14 cellular contexts compared by ENCODE assay signal in the genomic region with DNA sequence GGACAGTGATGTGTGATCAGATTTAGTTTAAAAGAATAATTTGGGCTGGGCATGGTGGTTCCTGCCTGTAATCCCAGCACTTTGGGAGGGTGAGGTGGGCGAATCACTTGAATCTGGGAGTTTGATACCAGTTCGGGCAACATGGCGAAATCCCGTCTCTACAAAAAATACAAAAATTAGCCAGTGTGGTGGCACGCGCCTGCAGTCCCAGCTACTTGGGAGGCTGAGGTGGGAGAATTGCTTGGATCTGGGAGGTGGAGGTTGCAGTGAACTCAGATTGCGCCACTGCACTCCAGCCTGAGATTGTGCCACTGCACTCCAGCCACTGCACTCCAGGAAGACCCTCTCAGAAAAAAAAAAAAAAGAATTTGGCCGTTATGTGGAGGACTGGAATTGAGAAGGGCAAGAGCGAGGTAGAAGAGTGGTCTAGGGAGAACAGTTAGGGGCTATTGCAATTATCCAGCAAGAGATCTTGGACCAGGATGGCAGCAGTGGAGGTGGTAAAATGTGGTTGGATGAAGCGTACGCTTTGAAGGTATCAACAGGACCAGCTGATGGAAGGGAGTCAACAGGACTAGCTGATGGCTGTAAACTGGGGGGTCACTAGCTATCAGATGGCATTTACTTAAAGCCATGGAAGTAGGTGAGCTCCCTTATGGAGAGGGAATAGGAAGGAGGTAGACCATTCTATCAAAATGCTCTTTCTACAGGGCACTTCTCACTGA. TPM values are rescaled to one million over a fixed set of nuclear protein-coding genes. Genes with fewer than 3 reads are reported as not detected.
DNase-seq lines count a peak whose midpoint lies in the region; ATAC-seq, FAIRE-seq and TF ChIP-seq lines count a peak whose summit lies in the region.
"Had no signal": no experiment of that assay in that cellular context is flagged by ENCODE, and none has a peak within 500 bp of the region (broad histone marks: within the 10 kb centered on the region; RNA-seq: fewer than 3 reads in every experiment).

No MANE protein-coding gene starts in this region.

- no peaks in the 10 kb centered on the region for H3K9me3 Mint-ChIP-seq in activated CD4-positive, alpha-beta T cell treated with anti-CD3 and anti-CD28 coated beads for 36 hours (ENCODE audit: low read depth)

- no peak for FAIRE-seq in RCC 7860 (lab: Jason Lieb, UNC)
- FAIRE-seq: A549 had no signal

- H3K27me3 Mint-ChIP-seq in activated CD4-positive, alpha-beta T cell treated with anti-CD3 and anti-CD28 coated beads for 36 hours: no peaks in the 10 kb centered on the region

- intact Hi-C loops in activated CD4-positive, alpha-beta T cell treated with anti-CD3 and anti-CD28 coated beads for 36 hours (cut with DNase I, micrococcal nuclease): loop anchor here in 1 of 2 experiments (2.0 kb wide), 1 partner anchor 17 kb away; a partner anchor contains a TSS
- intact Hi-C loops in esophagus muscularis mucosa (cut with DNase I): no loop called here
- intact Hi-C loops in sigmoid colon (cut with DNase I): loop anchor here (2.0 kb wide), 1 partner anchor 17 kb away; a partner anchor contains a TSS
- intact Hi-C loops in breast epithelium (cut with DNase I; ENCODE audit: low total_unique reads): no loop called here

- H3K36me3 Mint-ChIP-seq in activated CD4-positive, alpha-beta T cell treated with anti-CD3 and anti-CD28 coated beads for 36 hours (ENCODE audit: low read depth): peaks cover 26% of the 10 kb centered on the region

- TF ChIP-seq EP300 in esophagus muscularis mucosa (IDR thresholded peaks at IDR 0.05) (no peak), sigmoid colon (IDR thresholded peaks at IDR 0.05) (no peak)

- WGBS in esophagus muscularis mucosa: 97% methylated on average over 11 of the region's 11 CpGs
- 96% methylated on average over 11 of the region's 11 CpGs for WGBS in sigmoid colon, 2 donors

- H3K4me3 ChIP-seq in esophagus muscularis mucosa: no peak overlapping the region
- H3K4me3 ChIP-seq in sigmoid colon: no peak overlapping the region
- H3K4me3 ChIP-seq in breast epithelium: no peak overlapping the region

- peaks cover 24 to 45% (median 42%) of the 10 kb centered on the region in 4 donors for H3K4me1 ChIP-seq in esophagus muscularis mucosa
- H3K4me1 ChIP-seq in sigmoid colon: peaks cover 0 to 31% (median 29%) of the 10 kb centered on the region in 4 donors
- H3K4me1 ChIP-seq in breast epithelium: no peaks in the 10 kb centered on the region

- H3K27ac ChIP-seq in RWPE1: peak overlapping the region; percentile 94
- peak overlapping the region in 3 of 4 donors; percentile 89 to 96 (median 91) for H3K27ac ChIP-seq in esophagus muscularis mucosa (replicated peaks in 1 of 4)
- H3K27ac ChIP-seq in sigmoid colon: peak overlapping the region in 2 of 4 donors; percentile 87 to 90
- H3K27ac ChIP-seq in breast epithelium: no peak overlapping the region

- POLR2A ChIA-PET in activated CD4-positive, alpha-beta T cell treated with anti-CD3 and anti-CD28 coated beads for 36 hours (lab: Charles Lee): interaction anchor here (0.5 to 8.1 kb wide), 9 partner anchors 10 to 704 kb away, joined by 4 to 675 read pairs (median 8); a partner anchor contains a TSS
- POLR2A ChIA-PET in RWPE1 (lab: Yijun Ruan, JAX; ENCODE audit: low non-redundant PET): no interaction called here

- H3K9me3 ChIP-seq in esophagus muscularis mucosa (no peaks in the 10 kb centered on the region), sigmoid colon (no peaks in the 10 kb centered on the region), breast epithelium (no peaks in the 10 kb centered on the region)
- H3K9me3 ChIP-seq: A549 had no signal

- TF ChIP-seq CTCF in RWPE1 (conservative IDR thresholded peaks at IDR 0.05; ENCODE audit: low read depth) (no peak), esophagus muscularis mucosa (IDR thresholded peaks at IDR 0.05) (no peak), sigmoid colon (IDR thresholded peaks at IDR 0.05) (no peak), breast epithelium (IDR thresholded peaks at IDR 0.05) (no peak)

- TF ChIP-seq POLR2A in esophagus muscularis mucosa (IDR thresholded peaks at IDR 0.05; ENCODE audit: low read depth) (no peak), sigmoid colon (IDR thresholded peaks at IDR 0.05) (no peak), breast epithelium (IDR thresholded peaks at IDR 0.05) (no peak)

- DNase-seq in activated CD4-positive, alpha-beta T cell treated with anti-CD3 and anti-CD28 coated beads for 36 hours: no peak
- no peak for DNase-seq in activated CD4-positive, alpha-beta T cell treated with anti-CD3 and anti-CD28 coated beads for 4 hours
- DNase-seq in RWPE1 (ENCODE audit: low spot score): no peak
- no peak for DNase-seq in esophagus muscularis mucosa (ENCODE audit: extremely low spot score)
- DNase-seq in sigmoid colon: peak; percentile 25
- DNase-seq in NCI-H2107 treated with DMSO at 0.1 percent for 48 hours (lab: John Stamatoyannopoulos, UW; ENCODE audit: unreplicated experiment): no peak
- no peak for DNase-seq in RCC 7860 (ENCODE audit: low spot score)
- DNase-seq in breast epithelium (ENCODE audit: low spot score in 2 of 2): no peak
- DNase-seq: activated CD4-positive, alpha-beta T cell treated with anti-CD3 and anti-CD28 coated beads for 48 hours; NCI-H510A; stimulated activated CD4-positive, alpha-beta T cell treated with anti-CD3 and anti-CD28 coated beads, Interleukin-15, amount 100 ng/mL, for 24 hours had no signal

- H3K27ac Mint-ChIP-seq in activated CD4-positive, alpha-beta T cell treated with anti-CD3 and anti-CD28 coated beads for 36 hours: peak overlapping the region; percentile 56

- peaks cover 48% of the 10 kb centered on the region for H3K4me1 Mint-ChIP-seq in activated CD4-positive, alpha-beta T cell treated with anti-CD3 and anti-CD28 coated beads for 36 hours

- no peak for ATAC-seq in activated CD4-positive, alpha-beta T cell treated with anti-CD3 and anti-CD28 coated beads for 36 hours
- ATAC-seq: A549 had no signal

- peak overlapping the region; percentile 3 for H3K4me3 Mint-ChIP-seq in activated CD4-positive, alpha-beta T cell treated with anti-CD3 and anti-CD28 coated beads for 36 hours

- CTCF ChIA-PET in activated CD4-positive, alpha-beta T cell treated with anti-CD3 and anti-CD28 coated beads for 36 hours (lab: Charles Lee): interaction anchor here (0.9 to 3.4 kb wide), 8 partner anchors 10 to 90 kb away, joined by 3 to 41 read pairs (median 4); a partner anchor contains a TSS
- CTCF ChIA-PET in RWPE1 (lab: Yijun Ruan, JAX): interaction anchor here (0.9 kb wide), 1 partner anchor 18 kb away, joined by 3 read pairs; a partner anchor contains a TSS

- H3K27me3 ChIP-seq in esophagus muscularis mucosa (no peaks in the 10 kb centered on the region), sigmoid colon (no peaks in the 10 kb centered on the region), breast epithelium (no peaks in the 10 kb centered on the region)

- H3K36me3 ChIP-seq in esophagus muscularis mucosa (peaks cover 0 to 13% (median 0%) of the 10 kb centered on the region in 4 donors), sigmoid colon (no peaks in the 10 kb centered on the region), breast epithelium (no peaks in the 10 kb centered on the region)

RNA-seq across cellular contexts. Expression of a gene that starts 9.6 kb away (rescaled TPM):
- 10 to 100 TPM; 16.7 to 17.2 TPM for total RNA-seq in activated CD4-positive, alpha-beta T cell treated with anti-CD3 and anti-CD28 coated beads for 36 hours
- 1 to 10 TPM; 2.7 to 6.6 (median 3.4) TPM for total RNA-seq in esophagus muscularis mucosa
- total RNA-seq in sigmoid colon: 1 to 10 TPM; 2.7 to 9.4 (median 3.2) TPM
- polyA plus RNA-seq in sigmoid colon: 1 to 10 TPM in 1 of 3 donors, under 1 TPM in 1, not detected in 1; 0.60 to 2.3 TPM
- total RNA-seq in breast epithelium: 1 to 10 TPM; 3.8 to 7.0 (median 6.9) TPM
- total RNA-seq: SK-MEL-5 had no signal

RNA-seq across cellular contexts. Expression of a gene that starts 10.8 kb away (rescaled TPM):
- total RNA-seq in activated CD4-positive, alpha-beta T cell treated with anti-CD3 and anti-CD28 coated beads for 36 hours: under 1 TPM in 1 of 2 experiments, not detected in 1; 0.32 TPM
- under 1 TPM in 1 of 4 donors, not detected in 3; 0.83 TPM for total RNA-seq in esophagus muscularis mucosa
- 1 to 10 TPM in 1 of 4 donors, not detected in 3; 1.1 TPM for total RNA-seq in sigmoid colon
- polyA plus RNA-seq in sigmoid colon: under 1 TPM in 1 of 3 donors, not detected in 2; 0.20 TPM
- total RNA-seq in breast epithelium: 1 to 10 TPM in 2 of 3 donors, under 1 TPM in 1; 0.80 to 2.0 (median 1.3) TPM
- total RNA-seq: myocyte, SK-MEL-5 had no signal

RNA-seq across cellular contexts. Expression of a gene that starts 17.8 kb away (rescaled TPM):
- total RNA-seq in activated CD4-positive, alpha-beta T cell treated with anti-CD3 and anti-CD28 coated beads for 36 hours: 10 to 100 TPM; 52.1 to 52.7 TPM
- total RNA-seq in esophagus muscularis mucosa (10 to 100 TPM in 2 of 4 donors, 1 to 10 TPM in 2; 7.9 to 46.4 (median 10.5) TPM), sigmoid colon (10 to 100 TPM in 2 of 4 donors, 1 to 10 TPM in 2; 8.2 to 28.1 (median 11.0) TPM), breast epithelium (10 to 100 TPM; 13.6 to 29.0 (median 21.6) TPM)
- 10 to 100 TPM in 2 of 3 donors, 1 to 10 TPM in 1; 7.2 to 12.1 (median 10.2) TPM for polyA plus RNA-seq in sigmoid colon

RNA-seq across cellular contexts. Expression of a gene that starts 25.1 kb away (rescaled TPM):
- total RNA-seq in activated CD4-positive, alpha-beta T cell treated with anti-CD3 and anti-CD28 coated beads for 36 hours: under 1 TPM; 0.37 to 0.69 TPM
- 1 to 10 TPM in 2 of 4 donors, under 1 TPM in 2; 0.66 to 2.6 (median 1.1) TPM for total RNA-seq in esophagus muscularis mucosa
- total RNA-seq in sigmoid colon: 1 to 10 TPM in 1 of 4 donors, under 1 TPM in 3; 0.36 to 2.8 (median 0.83) TPM
- polyA plus RNA-seq in sigmoid colon: under 1 TPM in 1 of 3 donors, not detected in 2; 0.45 TPM
- 1 to 10 TPM in 2 of 3 donors, under 1 TPM in 1; 0.32 to 2.2 (median 1.3) TPM for total RNA-seq in breast epithelium

RNA-seq across cellular contexts. Expression of a gene that starts 30.0 kb away (rescaled TPM):
- under 1 TPM; 0.69 to 0.71 TPM for total RNA-seq in activated CD4-positive, alpha-beta T cell treated with anti-CD3 and anti-CD28 coated beads for 36 hours
- total RNA-seq in esophagus muscularis mucosa: under 1 TPM in 1 of 4 donors, not detected in 3; 0.29 TPM
- total RNA-seq in sigmoid colon: 1 to 10 TPM in 1 of 4 donors, under 1 TPM in 1, not detected in 2; 0.33 to 1.1 TPM
- 10 to 100 TPM in 2 of 3 donors, 1 to 10 TPM in 1; 6.0 to 37.1 (median 10.2) TPM for polyA plus RNA-seq in sigmoid colon
- under 1 TPM in 2 of 3 donors, not detected in 1; 0.15 to 0.66 TPM for total RNA-seq in breast epithelium
- total RNA-seq: SK-MEL-5 had no signal

Comparison
In these comparisons a context has a peak if more than half of its experiments do, and no peak if none do; other contexts are left out.
1. H3K27ac ChIP-seq: peak in RWPE1 (single experiment) and esophagus muscularis mucosa (3 of 4); none in breast epithelium (0 of 2).